In the genomic region with DNA sequence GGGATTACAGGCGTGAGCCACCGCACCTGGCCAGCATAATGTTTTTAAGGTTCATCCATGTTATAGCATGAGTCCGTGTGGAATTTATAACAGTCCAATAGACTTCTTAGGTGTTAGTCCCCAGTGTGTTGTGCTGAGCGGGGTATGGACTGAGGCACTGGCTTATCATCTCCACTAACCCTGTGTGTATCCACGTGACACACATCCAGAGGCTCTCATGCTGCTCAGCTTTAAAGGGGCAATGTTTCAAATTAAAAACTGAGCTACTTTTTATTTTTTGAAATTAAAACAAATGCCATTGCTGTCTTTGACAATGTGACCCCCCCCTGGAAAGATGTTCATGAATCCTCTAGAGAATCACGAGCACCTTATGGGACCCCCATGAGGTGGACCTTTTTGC, we compare ENCODE assay signal across 18 cellular contexts. TPM values are rescaled to one million over a fixed set of nuclear protein-coding genes. Genes with fewer than 3 reads are reported as not detected.
A peak's percentile ranks its signal among the peaks of the same experiment; 100 is the strongest.
DNase-seq lines count a peak whose midpoint lies in the region; ATAC-seq, FAIRE-seq and TF ChIP-seq lines count a peak whose summit lies in the region.
"Had no signal": no experiment of that assay in that cellular context is flagged by ENCODE, and none has a peak within 500 bp of the region (broad histone marks: within the 10 kb centered on the region; RNA-seq: fewer than 3 reads in every experiment).

No MANE protein-coding gene starts in this region.

- no peak for TF ChIP-seq RAD21 in K562 (CRISPR knock-in tag; conservative IDR thresholded peaks at IDR 0.05 in 1 of 2, IDR thresholded peaks at IDR 0.05 in 1 of 2)

- POLR2A ChIA-PET in OCI-LY7 (lab: Charles Lee): interaction anchor here (1.0 to 1.1 kb wide), 3 partner anchors 13 to 15 kb away, joined by 3 to 4 read pairs (median 3); no protein-coding TSS in a partner anchor
- POLR2A ChIA-PET in K562 (lab: Yijun Ruan, JAX): interaction anchor here (1.9 kb wide), 1 partner anchor 13 kb away, joined by 7 read pairs; no protein-coding TSS in a partner anchor

- TF ChIP-seq CTCF in GM12865 (IDR thresholded peaks at IDR 0.05; ENCODE audit: insufficient read depth, low read depth, low read length, missing control alignments): no peak
- TF ChIP-seq CTCF in OCI-LY7 (conservative IDR thresholded peaks at IDR 0.05; ENCODE audit: low read length): no peak
- TF ChIP-seq CTCF in K562 (IDR thresholded peaks at IDR 0.05 in 2 of 3, conservative IDR thresholded peaks at IDR 0.05 in 1 of 3; ENCODE audit: insufficient read depth in 2 of 3, low read depth in 1 of 3, low read length in 3 of 3): no peak
- no peak for TF ChIP-seq CTCF in uterus (IDR thresholded peaks at IDR 0.05)
- no peak for TF ChIP-seq CTCF in ovary (IDR thresholded peaks at IDR 0.05)

- TF ChIP-seq POLR2A in K562 (conservative IDR thresholded peaks at IDR 0.05) (no peak), uterus (IDR thresholded peaks at IDR 0.05) (no peak), ovary (IDR thresholded peaks at IDR 0.05) (no peak)

- H3K9me3 ChIP-seq in OCI-LY7 (ENCODE audit: low read length) (no peaks in the 10 kb centered on the region), K562 (replicated peaks; ENCODE audit: control insufficient read depth, insufficient read depth, low read depth, low read length) (no peaks in the 10 kb centered on the region), uterus (no peaks in the 10 kb centered on the region), ovary (no peaks in the 10 kb centered on the region)
- H3K9me3 ChIP-seq: Peyer's patch had no signal

- CTCF ChIA-PET in OCI-LY7 (lab: Charles Lee; ENCODE audit: unreplicated experiment): no interaction called here
- CTCF ChIA-PET in K562 (lab: Yijun Ruan, JAX; ENCODE audit: low intra/inter-chr PET ratio): no interaction called here

- H3K4me3 ChIP-seq in GM12865 (ENCODE audit: low read depth, low read length) (peak overlapping the region; percentile 69), OCI-LY7 (ENCODE audit: low read depth, low read length, poor library complexity, severe bottlenecking) (no peak overlapping the region), K562 (no peak overlapping the region), uterus (no peak overlapping the region), ovary (no peak overlapping the region)
- H3K4me3 ChIP-seq: Peyer's patch had no signal

- H3K4me2 ChIP-seq in OCI-LY7 (ENCODE audit: low read length): no peak overlapping the region
- no peak overlapping the region for H3K4me2 ChIP-seq in K562 (ENCODE audit: insufficient read depth, low read length)

- H3K79me2 ChIP-seq in OCI-LY7 (ENCODE audit: insufficient read depth, low read depth, low read length) (no peaks in the 10 kb centered on the region), K562 (ENCODE audit: control insufficient read depth, insufficient read depth, low read length) (no peaks in the 10 kb centered on the region)

- H3K9ac ChIP-seq in K562 (ENCODE audit: insufficient read depth in 1 of 2, low read depth in 2 of 2, low read length in 2 of 2): no peak overlapping the region

- H2AFZ ChIP-seq in OCI-LY7 (ENCODE audit: low read length): peak overlapping the region; percentile 14; the same call in 1 of the 2 replicates
- H2AFZ ChIP-seq in K562 (ENCODE audit: low read depth, low read length): no peak overlapping the region

- H3K4me1 ChIP-seq in OCI-LY7 (ENCODE audit: insufficient read depth, low read length, poor library complexity, severe bottlenecking) (peaks cover 14% of the 10 kb centered on the region), K562 (replicated peaks in 1 of 2; ENCODE audit: control insufficient read depth in 2 of 2, insufficient read depth in 2 of 2, low read length in 2 of 2) (no peaks in the 10 kb centered on the region), uterus (peaks cover 0 to 2% of the 10 kb centered on the region in 2 donors), ovary (ENCODE audit: insufficient read depth) (no peaks in the 10 kb centered on the region)
- H3K4me1 ChIP-seq: Peyer's patch had no signal

- no peak for FAIRE-seq in K562 (lab: Jason Lieb, UNC)
- FAIRE-seq: D721Med, H1 had no signal

- TF ChIP-seq EP300 in K562 (IDR thresholded peaks at IDR 0.05; ENCODE audit: low read length): no peak
- TF ChIP-seq EP300 in ovary (IDR thresholded peaks at IDR 0.05): no peak

- BruUV-seq in OCI-LY7 (replicated peaks; lab: Mats Ljungman, UMichigan): no TSS peak
- BruUV-seq in K562 (replicated peaks; lab: Mats Ljungman, UMichigan): no TSS peak

- no peak overlapping the region for H3K27ac ChIP-seq in OCI-LY7 (ENCODE audit: low read depth, low read length, poor library complexity, severe bottlenecking)
- H3K27ac ChIP-seq in K562 (ENCODE audit: extremely low read depth, low read depth, low read length): no peak overlapping the region
- H3K27ac ChIP-seq in uterus: peak overlapping the region; percentile 9 to 38
- H3K27ac ChIP-seq in ovary: no peak overlapping the region
- H3K27ac ChIP-seq: Peyer's patch had no signal

- H3K36me3 ChIP-seq in OCI-LY7 (ENCODE audit: insufficient read depth, low read length) (no peaks in the 10 kb centered on the region), K562 (ENCODE audit: control insufficient read depth, insufficient read depth, low read length) (no peaks in the 10 kb centered on the region), uterus (no peaks in the 10 kb centered on the region), ovary (no peaks in the 10 kb centered on the region)
- H3K36me3 ChIP-seq: Peyer's patch had no signal

- H3K9me2 ChIP-seq in OCI-LY7 (ENCODE audit: insufficient read depth, low read length): no peaks in the 10 kb centered on the region

- intact Hi-C loops in OCI-LY7 (cut with micrococcal nuclease; ENCODE audit: unreplicated experiment) (no loop called here), K562 (cut with micrococcal nuclease) (no loop called here), uterus (cut with DNase I; ENCODE audit: low total_unique reads) (no loop called here), ovary (cut with DNase I) (no loop called here)

- peaks cover 0 to 16% of the 10 kb centered on the region in 2 experiments; a peak in 3 of 5 replicates for H3K27me3 ChIP-seq in K562 (ENCODE audit: control insufficient read depth in 2 of 2, insufficient read depth in 2 of 2, low read length in 2 of 2)
- H3K27me3 ChIP-seq in uterus: no peaks in the 10 kb centered on the region
- H3K27me3 ChIP-seq in ovary: no peaks in the 10 kb centered on the region
- H3K27me3 ChIP-seq: Peyer's patch had no signal

- 22% methylated on average over 6 of the region's 6 CpGs for WGBS in K562 (ENCODE audit: insufficient coverage, low coverage, missing lambda C conversion rate)
- WGBS in ovary, 3 donors: 80 to 85% (median 83%) methylated on average over 6 of the region's 6 CpGs

- no peaks in the 10 kb centered on the region for H3K9me1 ChIP-seq in K562 (ENCODE audit: control insufficient read depth, insufficient read depth, low read length)

- in situ Hi-C loops in K562 (cut with MboI): no loop called here

- ATAC-seq in K562 (peak; percentile 63), HG03025 (IDR thresholded peaks at IDR 0.05; ENCODE audit: low FRiP score, unreplicated experiment) (no peak)
- ATAC-seq: SK-N-SH treated with all-trans-retinoic acid at 6 μM for 48 hours had no signal

- H4K20me1 ChIP-seq in OCI-LY7 (ENCODE audit: insufficient read depth, low read length): no peaks in the 10 kb centered on the region
- no peaks in the 10 kb centered on the region for H4K20me1 ChIP-seq in K562 (replicated peaks; ENCODE audit: control insufficient read depth, insufficient read depth, low read length)

- peak; percentile 59 for DNase-seq in GM12865 (ENCODE audit: low read depth)
- no peak for DNase-seq in OCI-LY7 (ENCODE audit: low spot score)
- no peak for DNase-seq in K562 (ENCODE audit: extremely low read depth in 1 of 4, low spot score in 3 of 4)
- DNase-seq in uterus: no peak
- DNase-seq in OCI-M2 (lab: John Stamatoyannopoulos, UW; ENCODE audit: unreplicated experiment): no peak
- no peak for DNase-seq in ovary
- DNase-seq: CD8-positive, alpha-beta memory T cell; DMS79; NCI-H1417; NCI-H2029; NCI-H2171; NCI-H446 treated with DMSO at 0.1 percent for 48 hours; Peyer's patch; SHP77 treated with DMSO at 0.1 percent for 48 hours had no signal

RNA-seq across cellular contexts. Expression of gene TRERF1, which starts 54.3 kb away (rescaled TPM):
- total RNA-seq in OCI-LY7 (2014; rRNA removed; shearing (Covaris generic)): 4.6 and 5.7 TPM in 2 replicates
- 12.2 and 12.9 TPM in 2 replicates for total RNA-seq in OCI-LY7 (2022)
- total RNA-seq in K562 (2011; cell fraction: chromatin; rRNA removed; ENCODE audit: low replicate concordance): 0.28 TPM in 1 of 2 replicates, not detected in the other
- total RNA-seq in K562 (2011; cell fraction: nucleolus; rRNA removed): under 0.01 and 0.17 TPM in 2 replicates
- total RNA-seq in K562 (2011; cell fraction: nucleoplasm; rRNA removed): 0.07 and 0.15 TPM in 2 replicates
- total RNA-seq in K562 (2014; rRNA removed): 0.04 TPM in 1 of 2 replicates, not detected in the other
- total RNA-seq in K562 (2014; rRNA removed; fragmentation: Illumina TruSeq; extraction: Trizol): 0.04 TPM in 1 of 2 replicates, not detected in the other
- total RNA-seq in K562 (2015; rRNA removed; fragmentation: Illumina TruSeq; extraction: Trizol): 0.04 and 0.07 TPM in 2 replicates
- total RNA-seq in K562 (2021): 0.16 and 0.20 TPM in 2 replicates
- polyA plus RNA-seq in K562 (2011; rRNA removed): 0.07 and 0.24 TPM in 2 replicates
- polyA plus RNA-seq in K562 (2011; cell fraction: cytosol; rRNA removed): 0.13 and 0.21 TPM in 2 replicates
- 0.28 and 0.44 TPM in 2 replicates for polyA plus RNA-seq in K562 (2011; cell fraction: nucleus; rRNA removed)
- polyA plus RNA-seq in K562 (2012): 0.09 and 0.60 TPM in 2 replicates
- polyA plus RNA-seq in K562 (2014; fragmentation: Illumina TruSeq; extraction: Trizol): 0.07 and 0.10 TPM in 2 replicates
- polyA plus RNA-seq in K562 (2014; fragmentation: Nextera tagmentation; extraction: Ambion mirVana): not detected
- 0.04 and 0.07 TPM in 2 replicates for polyA plus RNA-seq in K562 (2014; rRNA removed)
- polyA minus RNA-seq in K562 (2011; rRNA and poly(A)+ RNA removed): 0.07 and 0.18 TPM in 2 replicates
- polyA minus RNA-seq in K562 (2011; cell fraction: cytosol; rRNA and poly(A)+ RNA removed): 0.29 and 0.64 TPM in 2 replicates
- polyA minus RNA-seq in K562 (2011; cell fraction: nucleus; rRNA and poly(A)+ RNA removed): under 0.01 and 0.44 TPM in 2 replicates
- 10 to 100 TPM in 2 of 4 donors, 1 to 10 TPM in 2; 3.3 to 16.3 (median 7.2) TPM for total RNA-seq in uterus
- total RNA-seq in ovary: 10 to 100 TPM in 4 of 7 donors, 1 to 10 TPM in 3; 4.5 to 13.7 (median 11.2) TPM
- polyA plus RNA-seq in ovary: 1 to 10 TPM; 4.5 to 6.0 TPM

RNA-seq across cellular contexts. Expression of gene UBR2, which starts 57.8 kb away (rescaled TPM):
- total RNA-seq in OCI-LY7 (2014; rRNA removed; shearing (Covaris generic)): 16.6 and 17.1 TPM in 2 replicates
- total RNA-seq in OCI-LY7 (2022): 23.8 and 26.7 TPM in 2 replicates
- total RNA-seq in K562 (2011; cell fraction: chromatin; rRNA removed; ENCODE audit: low replicate concordance): 40.5 and 114 TPM in 2 replicates
- total RNA-seq in K562 (2011; cell fraction: nucleolus; rRNA removed): 20.5 and 25.0 TPM in 2 replicates
- 44.1 and 48.8 TPM in 2 replicates for total RNA-seq in K562 (2011; cell fraction: nucleoplasm; rRNA removed)
- 23.4 and 26.8 TPM in 2 replicates for total RNA-seq in K562 (2014; rRNA removed)
- 38.9 and 41.3 TPM in 2 replicates for total RNA-seq in K562 (2014; rRNA removed; fragmentation: Illumina TruSeq; extraction: Trizol)
- 34.4 and 35.0 TPM in 2 replicates for total RNA-seq in K562 (2015; rRNA removed; fragmentation: Illumina TruSeq; extraction: Trizol)
- total RNA-seq in K562 (2021): 33.5 and 35.3 TPM in 2 replicates
- 29.5 and 35.4 TPM in 2 replicates for polyA plus RNA-seq in K562 (2011; rRNA removed)
- polyA plus RNA-seq in K562 (2011; cell fraction: cytosol; rRNA removed): 8.0 and 17.6 TPM in 2 replicates
- 19.9 and 29.8 TPM in 2 replicates for polyA plus RNA-seq in K562 (2011; cell fraction: nucleus; rRNA removed)
- polyA plus RNA-seq in K562 (2012): 15.1 and 17.7 TPM in 2 replicates
- polyA plus RNA-seq in K562 (2014; fragmentation: Illumina TruSeq; extraction: Trizol): 17.2 and 21.4 TPM in 2 replicates
- polyA plus RNA-seq in K562 (2014; fragmentation: Nextera tagmentation; extraction: Ambion mirVana): 10 to 100 TPM in 1 of 2 experiments, 1 to 10 TPM in 1; 9.1 to 13.1 TPM
- polyA plus RNA-seq in K562 (2014; rRNA removed): 14.7 and 16.4 TPM in 2 replicates
- polyA minus RNA-seq in K562 (2011; rRNA and poly(A)+ RNA removed): 106 and 107 TPM in 2 replicates
- polyA minus RNA-seq in K562 (2011; cell fraction: cytosol; rRNA and poly(A)+ RNA removed): 22.6 and 36.3 TPM in 2 replicates
- 19.1 and 36.5 TPM in 2 replicates for polyA minus RNA-seq in K562 (2011; cell fraction: nucleus; rRNA and poly(A)+ RNA removed)
- 10 to 100 TPM; 13.2 to 44.2 (median 29.5) TPM for total RNA-seq in uterus
- total RNA-seq in ovary: 10 to 100 TPM; 17.5 to 29.2 (median 24.1) TPM
- polyA plus RNA-seq in ovary: 10 to 100 TPM; 10.2 to 14.4 TPM

Comparison
In these comparisons a context has a peak if more than half of its experiments do, and no peak if none do; other contexts are left out.
1. H3K27ac ChIP-seq: peak in uterus (2 of 2); none in OCI-LY7 (single experiment), K562 (single experiment) and ovary (0 of 2).